Comparison of ENCODE assay signal across 14 cellular contexts in the genomic region with DNA sequence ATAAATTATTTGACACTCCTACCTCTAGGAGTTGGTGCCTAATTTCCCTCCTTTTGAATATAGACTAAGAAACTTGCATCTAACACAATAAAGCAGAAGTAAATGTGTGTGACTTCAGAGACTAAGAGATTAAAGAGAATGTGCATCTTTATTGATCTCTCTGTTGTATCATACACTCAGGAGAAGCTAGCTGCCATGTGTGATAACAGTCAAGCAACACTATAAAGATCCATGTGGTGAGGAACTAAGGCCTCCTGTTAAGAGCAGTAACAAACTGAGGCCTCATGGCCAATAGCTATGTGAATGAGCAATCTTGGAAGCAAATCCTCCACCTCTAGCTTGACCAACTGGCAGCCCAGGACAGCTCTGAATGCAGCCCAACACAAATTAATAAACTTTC. TPM values are rescaled to one million over a fixed set of nuclear protein-coding genes. Genes with fewer than 3 reads are reported as not detected.
DNase-seq lines count a peak whose midpoint lies in the region; ATAC-seq, FAIRE-seq and TF ChIP-seq lines count a peak whose summit lies in the region.
"Had no signal": no experiment of that assay in that cellular context is flagged by ENCODE, and none has a peak within 500 bp of the region (broad histone marks: within the 10 kb centered on the region; RNA-seq: fewer than 3 reads in every experiment).

No MANE protein-coding gene starts in this region.

- H3K9me3 Mint-ChIP-seq in activated B cell treated with CpG ODN at 0.5 μM for 24 hours (no peaks in the 10 kb centered on the region), progenitor cell of endocrine pancreas (ENCODE audit: low read depth) (peaks cover 9% of the 10 kb centered on the region)

- no peaks in the 10 kb centered on the region for H3K27me3 ChIP-seq in foreskin keratinocyte
- H3K27me3 ChIP-seq: esophagus muscularis mucosa, tibial artery had no signal

- CTCF ChIA-PET in A549 (lab: Yijun Ruan, JAX) (interaction anchor here (1.3 kb wide), 1 partner anchor 11 kb away, joined by 3 read pairs; no protein-coding TSS in a partner anchor), activated B cell treated with CpG ODN at 0.5 μM for 24 hours (lab: Charles Lee) (no interaction called here)

- peaks cover 34% of the 10 kb centered on the region for H3K4me1 ChIP-seq in A549
- peaks cover 24% of the 10 kb centered on the region for H3K4me1 ChIP-seq in foreskin keratinocyte

- H3K4me1 Mint-ChIP-seq in activated B cell treated with CpG ODN at 0.5 μM for 24 hours, result peaks cover 48% of the 10 kb centered on the region
- H3K4me1 Mint-ChIP-seq in progenitor cell of endocrine pancreas (ENCODE audit: low read depth), result peaks cover 35% of the 10 kb centered on the region

- no peak for FAIRE-seq in A549 (lab: Jason Lieb, UNC)

- H3K27ac Mint-ChIP-seq in activated B cell treated with CpG ODN at 0.5 μM for 24 hours, result peak overlapping the region; percentile 35
- no peak overlapping the region for H3K27ac Mint-ChIP-seq in progenitor cell of endocrine pancreas
- H3K27ac Mint-ChIP-seq: activated CD4-positive, alpha-beta T cell treated with anti-CD3 and anti-CD28 coated beads for 36 hours had no signal

- TF ChIP-seq EP300 in A549 (IDR thresholded peaks at IDR 0.05), result no peak

- peaks cover 7% of the 10 kb centered on the region for H3K36me3 Mint-ChIP-seq in activated B cell treated with CpG ODN at 0.5 μM for 24 hours (ENCODE audit: low read depth)
- H3K36me3 Mint-ChIP-seq in progenitor cell of endocrine pancreas (ENCODE audit: insufficient read depth), result peaks cover 7% of the 10 kb centered on the region

- H3K4me3 ChIP-seq in A549 (no peak overlapping the region), GM12865 (ENCODE audit: low read depth, low read length) (peak overlapping the region; percentile 95; the same call in 1 of the 2 replicates)
- H3K4me3 ChIP-seq: esophagus muscularis mucosa, tibial artery had no signal

- H3K27me3 Mint-ChIP-seq in activated B cell treated with CpG ODN at 0.5 μM for 24 hours (no peaks in the 10 kb centered on the region), progenitor cell of endocrine pancreas (peaks cover 6% of the 10 kb centered on the region)

- H3K4me3 Mint-ChIP-seq in activated B cell treated with CpG ODN at 0.5 μM for 24 hours (no peak overlapping the region), progenitor cell of endocrine pancreas (ENCODE audit: low read depth) (no peak overlapping the region)
- H3K4me3 Mint-ChIP-seq: activated CD4-positive, alpha-beta T cell treated with anti-CD3 and anti-CD28 coated beads for 36 hours had no signal

- TF ChIP-seq CTCF in A549 (IDR thresholded peaks at IDR 0.05) (no peak), GM12865 (IDR thresholded peaks at IDR 0.05; ENCODE audit: insufficient read depth, low read depth, low read length, missing control alignments) (no peak), activated B cell treated with CpG ODN at 0.5 μM for 24 hours (IDR thresholded peaks at IDR 0.05) (no peak), progenitor cell of endocrine pancreas (IDR thresholded peaks at IDR 0.05; ENCODE audit: unreplicated experiment) (no peak), foreskin keratinocyte (conservative IDR thresholded peaks at IDR 0.05) (no peak)

- no peak for TF ChIP-seq RAD21 in A549 (conservative IDR thresholded peaks at IDR 0.05 in 1 of 2, IDR thresholded peaks at IDR 0.05 in 1 of 2)

- intact Hi-C loops in activated B cell treated with CpG ODN at 0.5 μM for 24 hours (cut with micrococcal nuclease), result loop anchor here (2.0 kb wide), 1 partner anchor 13 kb away; no protein-coding TSS in a partner anchor

- H3K9me3 ChIP-seq in A549, result peaks cover 14% of the 10 kb centered on the region; the same call in 1 of the 3 replicates
- H3K9me3 ChIP-seq: esophagus muscularis mucosa, tibial artery had no signal

- H3K27ac ChIP-seq in A549, result no peak overlapping the region
- H3K27ac ChIP-seq in foreskin keratinocyte, result no peak overlapping the region
- H3K27ac ChIP-seq: esophagus muscularis mucosa, tibial artery had no signal

- POLR2A ChIA-PET in A549 (lab: Yijun Ruan, JAX) (no interaction called here), activated B cell treated with CpG ODN at 0.5 μM for 24 hours (lab: Charles Lee) (interaction anchor here (0.7 kb wide), 1 partner anchor 191 kb away, joined by 5 read pairs; a partner anchor contains a TSS)

- TF ChIP-seq POLR2A in A549 (IDR thresholded peaks at IDR 0.05; ENCODE audit: low read length), result no peak

- H3K4me2 ChIP-seq in A549, result peak overlapping the region; percentile 94

- peak in 1 of 2 experiments; percentile 12 for DNase-seq in A549 (ENCODE audit: low read depth in 1 of 2, low spot score in 1 of 2)
- peak; percentile 24 for DNase-seq in GM12865 (ENCODE audit: low read depth)
- DNase-seq in Kasumi-1 (lab: John Stamatoyannopoulos, UW), result peak; percentile 10 to 30
- no peak for DNase-seq in activated B cell treated with CpG ODN at 0.5 μM for 24 hours
- no peak for DNase-seq in amniotic stem cell (lab: John Stamatoyannopoulos, UW)
- no peak for DNase-seq in progenitor cell of endocrine pancreas (ENCODE audit: low spot score, unreplicated experiment)
- no peak for DNase-seq in foreskin keratinocyte
- DNase-seq: activated CD4-positive, alpha-beta T cell treated with anti-CD3 and anti-CD28 coated beads for 36 hours; activated effector memory CD4-positive, alpha-beta T cell treated with Interleukin-2 at 50 U/mL for 16 hours; caudate nucleus; NCI-H2029 treated with DMSO at 0.1 percent for 48 hours; tibial artery had no signal

- no peak for ATAC-seq in A549
- ATAC-seq in activated B cell treated with CpG ODN at 0.5 μM for 24 hours (ENCODE audit: low read depth), result no peak
- no peak for ATAC-seq in foreskin keratinocyte
- ATAC-seq in SK-N-SH treated with all-trans-retinoic acid at 6 μM for 48 hours, result no peak
- ATAC-seq: activated CD4-positive, alpha-beta T cell treated with anti-CD3 and anti-CD28 coated beads for 36 hours had no signal

TF ChIP-seq in A549, 52 proteins besides CTCF, POLR2A, EP300 and RAD21 (continues in another document):
- TF ChIP-seq HOXB13 (CRISPR knock-in tag; IDR thresholded peaks at IDR 0.05; ENCODE audit: low read depth) (no peak), KDM5A (IDR thresholded peaks at IDR 0.05) (no peak), ESRRA (IDR thresholded peaks at IDR 0.05; ENCODE audit: borderline replicate concordance, low read length) (no peak), CHD4 (IDR thresholded peaks at IDR 0.05; ENCODE audit: borderline replicate concordance) (no peak), PHF8 (IDR thresholded peaks at IDR 0.05; ENCODE audit: borderline replicate concordance, low read depth) (no peak), CBX2 (IDR thresholded peaks at IDR 0.05; ENCODE audit: borderline replicate concordance, low read depth) (no peak)
- TF ChIP-seq, protein P1, sequence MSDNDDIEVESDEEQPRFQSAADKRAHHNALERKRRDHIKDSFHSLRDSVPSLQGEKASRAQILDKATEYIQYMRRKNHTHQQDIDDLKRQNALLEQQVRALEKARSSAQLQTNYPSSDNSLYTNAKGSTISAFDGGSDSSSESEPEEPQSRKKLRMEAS (IDR thresholded peaks at IDR 0.05), result no peak

TF ChIP-seq in SK-N-SH treated with all-trans-retinoic acid at 6 μM for 48 hours, 23 proteins besides CTCF, POLR2A, EP300 and RAD21:
- TF ChIP-seq ZNF70 (CRISPR knock-in tag; IDR thresholded peaks at IDR 0.05) (no peak), ZC3H10 (CRISPR knock-in tag; IDR thresholded peaks at IDR 0.05) (no peak), OSR1 (CRISPR knock-in tag; IDR thresholded peaks at IDR 0.05) (no peak), ZNF8 (CRISPR knock-in tag; IDR thresholded peaks at IDR 0.05) (no peak)
- TF ChIP-seq, protein P2, sequence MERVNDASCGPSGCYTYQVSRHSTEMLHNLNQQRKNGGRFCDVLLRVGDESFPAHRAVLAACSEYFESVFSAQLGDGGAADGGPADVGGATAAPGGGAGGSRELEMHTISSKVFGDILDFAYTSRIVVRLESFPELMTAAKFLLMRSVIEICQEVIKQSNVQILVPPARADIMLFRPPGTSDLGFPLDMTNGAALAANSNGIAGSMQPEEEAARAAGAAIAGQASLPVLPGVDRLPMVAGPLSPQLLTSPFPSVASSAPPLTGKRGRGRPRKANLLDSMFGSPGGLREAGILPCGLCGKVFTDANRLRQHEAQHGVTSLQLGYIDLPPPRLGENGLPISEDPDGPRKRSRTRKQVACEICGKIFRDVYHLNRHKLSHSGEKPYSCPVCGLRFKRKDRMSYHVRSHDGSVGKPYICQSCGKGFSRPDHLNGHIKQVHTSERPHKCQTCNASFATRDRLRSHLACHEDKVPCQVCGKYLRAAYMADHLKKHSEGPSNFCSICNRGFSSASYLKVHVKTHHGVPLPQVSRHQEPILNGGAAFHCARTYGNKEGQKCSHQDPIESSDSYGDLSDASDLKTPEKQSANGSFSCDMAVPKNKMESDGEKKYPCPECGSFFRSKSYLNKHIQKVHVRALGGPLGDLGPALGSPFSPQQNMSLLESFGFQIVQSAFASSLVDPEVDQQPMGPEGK (CRISPR knock-in tag; IDR thresholded peaks at IDR 0.05; ENCODE audit: borderline replicate concordance), result no peak

RNA-seq across cellular contexts. Expression of a gene that starts 3.4 kb away (rescaled TPM):
- polyA plus RNA-seq in A549 (2011; rRNA removed) (50.5 and 68.8 TPM in 2 replicates), A549 (2017; fragmentation: RNase III; extraction: RNeasy Plus Mini Kit Qiagen cat#74134 plus additional on column Dnase treatment) (33.8 to 34.4 TPM (median 34.1 TPM) in 3 replicates), foreskin keratinocyte (12.8 and 14.2 TPM in 2 replicates)
- 23.6 and 24.8 TPM in 2 replicates for polyA plus RNA-seq in A549 (2012; cell fraction: cytosol; rRNA removed)
- polyA plus RNA-seq in A549 (2012; cell fraction: nucleus; rRNA removed), result 14.1 and 28.7 TPM in 2 replicates
- 24.0 and 26.7 TPM in 2 replicates for polyA minus RNA-seq in A549 (2011; rRNA and poly(A)+ RNA removed)
- total RNA-seq in activated B cell treated with CpG ODN at 0.5 μM for 24 hours (17.8 and 18.4 TPM in 2 replicates), progenitor cell of endocrine pancreas (38.1 and 40.0 TPM in 2 replicates), foreskin keratinocyte (15.9 and 17.7 TPM in 2 replicates)

Comparison
In these comparisons a context has a peak if more than half of its experiments do, and no peak if none do; other contexts are left out.
1. DNase-seq: peak in GM12865 (single experiment) and Kasumi-1 (2 of 2); none in activated B cell treated with CpG ODN at 0.5 μM for 24 hours (single experiment), amniotic stem cell (single experiment), progenitor cell of endocrine pancreas (single experiment) and foreskin keratinocyte (0 of 2).